ENCODE assay signal across 33 cellular contexts in genomic region chr13:112010714-112011113, GRCh38. TPM values are rescaled to one million over a fixed set of nuclear protein-coding genes. Genes with fewer than 3 reads are reported as not detected.
"Had no signal": no experiment of that assay in that cellular context is flagged by ENCODE, and none has a peak within 500 bp of the region (broad histone marks: within the 10 kb centered on the region; RNA-seq: fewer than 3 reads in every experiment).

No MANE protein-coding gene starts in this region.

- H3K4me1 ChIP-seq: ascending aorta, esophagus muscularis mucosa, foreskin keratinocyte, gastrocnemius medialis, heart right ventricle had no signal

- H3K36me3 ChIP-seq: ascending aorta, esophagus muscularis mucosa, gastrocnemius medialis, heart right ventricle had no signal

- FAIRE-seq: bronchial epithelial cell, colon had no signal

- DNase-seq: activated CD4-positive, alpha-beta memory T cell treated with anti-CD3 and anti-CD28 coated beads for 36 hours; activated CD4-positive, alpha-beta T cell treated with anti-CD3 and anti-CD28 coated beads for 36 hours; activated CD4-positive, alpha-beta T cell treated with anti-CD3 and anti-CD28 coated beads, Interleukin-2, amount 10 ng/mL, durations not matched to agents 24 days and 14 days; activated CD4-positive, CD25-positive, alpha-beta regulatory T cell; activated CD4-positive, CD25-positive, alpha-beta regulatory T cell treated with anti-CD3 and anti-CD28 coated beads, Interleukin-2, amount 50 U/mL, for 72 hours; activated CD8-positive, alpha-beta memory T cell treated with anti-CD3 and anti-CD28 coated beads, Interleukin-2, amount 10 ng/mL, durations not matched to agents 7 days and 5 days; activated CD8-positive, alpha-beta memory T cell treated with anti-CD3 and anti-CD28 coated beads, Interleukin-2, amount 50 U/mL, for 4 hours; activated CD8-positive, alpha-beta T cell treated with anti-CD3 and anti-CD28 coated beads, Interleukin-2, amount 10 ng/mL, durations not matched to agents 7 days and 5 days; activated effector memory CD4-positive, alpha-beta T cell treated with anti-CD3 and anti-CD28 coated beads, Interleukin-2, amount 50 U/mL, for 16 hours; activated naive CD4-positive, alpha-beta T cell treated with anti-CD3 and anti-CD28 coated beads for 36 hours; activated naive CD8-positive, alpha-beta T cell treated with anti-CD3 and anti-CD28 coated beads, Interleukin-2, amount 10 ng/mL, durations not matched to agents 7 days and 5 days; activated T-cell treated with anti-CD3 and anti-CD28 coated beads, Interleukin-2, amount 50 U/mL, for 1 hour; activated T-cell treated with anti-CD3 and anti-CD28 coated beads, Interleukin-2, amount 50 U/mL, for 48 hours; cortex of kidney; dermis blood vessel endothelial cell; effector CD4-positive, alpha-beta T cell; effector memory CD8-positive, alpha-beta T cell; erythroblast; foreskin keratinocyte; gastrocnemius medialis; heart right ventricle; T-helper 2 cell had no signal

- H3K27me3 ChIP-seq: ascending aorta, foreskin keratinocyte, gastrocnemius medialis had no signal

- H3K27ac ChIP-seq: ascending aorta, esophagus muscularis mucosa, foreskin keratinocyte, gastrocnemius medialis, heart right ventricle had no signal

- H3K4me3 ChIP-seq: ascending aorta, esophagus muscularis mucosa, gastrocnemius medialis, heart right ventricle had no signal

- H3K9me3 ChIP-seq: gastrocnemius medialis had no signal

RNA-seq across cellular contexts. Expression of gene SOX1, which starts 56.2 kb away (rescaled TPM):
- total RNA-seq: activated CD4-positive, alpha-beta memory T cell treated with anti-CD3 and anti-CD28 coated beads for 36 hours; activated CD4-positive, alpha-beta T cell treated with anti-CD3 and anti-CD28 coated beads for 36 hours; activated CD4-positive, alpha-beta T cell treated with anti-CD3 and anti-CD28 coated beads, Interleukin-2, amount 10 ng/mL, durations not matched to agents 24 days and 14 days; activated CD8-positive, alpha-beta memory T cell treated with anti-CD3 and anti-CD28 coated beads for 36 hours; activated CD8-positive, alpha-beta memory T cell treated with anti-CD3 and anti-CD28 coated beads, Interleukin-2, amount 10 ng/mL, durations not matched to agents 7 days and 5 days; activated CD8-positive, alpha-beta T cell treated with anti-CD3 and anti-CD28 coated beads, Interleukin-2, amount 10 ng/mL, durations not matched to agents 7 days and 5 days; activated naive CD4-positive, alpha-beta T cell treated with anti-CD3 and anti-CD28 coated beads for 36 hours; activated naive CD8-positive, alpha-beta T cell treated with anti-CD3 and anti-CD28 coated beads, Interleukin-2, amount 10 ng/mL, durations not matched to agents 7 days and 5 days; activated T-helper 1 cell treated with anti-CD3 and anti-CD28 coated beads, Interleukin-12 subunit alpha, Interleukin-12 subunit beta, Interleukin-2, Interleukin-4 antibody, amounts not matched to agents 30 ng/mL and 10 ng/mL and 1 ng/mL, durations not matched to agents 14 hours and 24 hours and 36 hours; activated T-helper 2 cell treated with anti-CD3 and anti-CD28 coated beads, Interferon-gamma antibody, Interleukin-2, Interleukin-4, amounts not matched to agents 10 μg/mL and 5 μg/mL and 100 μg/mL, durations not matched to agents 14 hours and 24 hours and 36 hours; ascending aorta; bronchial epithelial cell; cardiac septum; chondrocyte; dermis blood vessel endothelial cell; foreskin keratinocyte; gastrocnemius medialis; glomerular endothelial cell; heart right ventricle; T-helper 1 cell treated with Interleukin-12 subunit alpha and Interleukin-12 subunit beta and Interleukin-4 antibody, amounts not matched to agents 30 ng/mL and 1 ng/mL, for 36 hours had no signal
- polyA plus RNA-seq: foreskin keratinocyte, heart right ventricle had no signal
